In genomic region chr7:132879579-132879978, GRCh38 we compare ENCODE assay signal across 26 cellular contexts.
"Had no signal": no experiment of that assay in that cellular context is flagged by ENCODE, and none has a peak within 500 bp of the region (broad histone marks: within the 10 kb centered on the region; RNA-seq: fewer than 3 reads in every experiment).

No MANE protein-coding gene starts in this region.

- H3K36me3 ChIP-seq: suprapubic skin, thoracic aorta, thyroid gland, transverse colon, uterus, vagina had no signal

- H3K4me1 ChIP-seq: suprapubic skin, testis, thyroid gland, tibial artery, uterus, vagina had no signal

- ATAC-seq: stimulated activated effector memory CD8-positive, alpha-beta T cell treated with anti-CD3 and anti-CD28 coated beads, Interleukin-12 subunit alpha, Interleukin-12 subunit beta, amount 100 ng/mL, for 72 hours; stimulated activated memory B cell treated with anti-CD40 and anti-IgM and Interleukin-4, amounts not matched to agents 10 μg/mL and 1 μg/mL and 100 μg/mL, for 72 hours; stimulated activated naive B cell treated with anti-CD40 and anti-IgM and Interleukin-4, amounts not matched to agents 10 μg/mL and 1 μg/mL and 100 μg/mL, for 72 hours; stimulated activated naive CD8-positive, alpha-beta T cell treated with anti-CD3 and anti-CD28 coated beads, Interleukin-15, amount 100 ng/mL, for 72 hours; stimulated activated naive CD8-positive, alpha-beta T cell treated with anti-CD3 and anti-CD28 coated beads, Interleukin-15, Interleukin-2, amounts not matched to agents 100 U/mL and 50 U/mL, for 24 hours had no signal

- DNase-seq: stimulated activated CD4-positive, alpha-beta T cell treated with anti-CD3 and anti-CD28 coated beads, Interleukin-2, amount 100 ng/mL, for 48 hours; stimulated activated CD4-positive, alpha-beta T cell treated with anti-CD3 and anti-CD28 coated beads, Interleukin-4, amount 100 ng/mL, for 1 hour; stimulated activated CD4-positive, alpha-beta T cell treated with anti-CD3 and anti-CD28 coated beads, Interleukin-4, amount 100 ng/mL, for 24 hours; stimulated activated CD4-positive, alpha-beta T cell treated with anti-CD3 and anti-CD28 coated beads, Interleukin-4, amount 100 ng/mL, for 4 hours; stimulated activated CD8-positive, alpha-beta memory T cell treated with anti-CD3 and anti-CD28 coated beads, Interleukin-4, amount 100 ng/mL, for 48 hours; stimulated activated naive B cell treated with anti-CD40 and anti-IgM and Interleukin-4, amounts not matched to agents 10 μg/mL and 1 μg/mL and 100 μg/mL, for 72 hours; stimulated activated naive CD4-positive, alpha-beta T cell; stimulated activated naive CD4-positive, alpha-beta T cell treated with Interleukin-2 at 50 U/mL for 16 hours; stimulated activated naive CD8-positive, alpha-beta T cell treated with anti-CD3 and anti-CD28 coated beads, Interleukin-15, amount 100 ng/mL, for 72 hours; stimulated activated naive CD8-positive, alpha-beta T cell treated with anti-CD3 and anti-CD28 coated beads, Interleukin-15, Interleukin-2, amounts not matched to agents 100 U/mL and 50 U/mL, for 24 hours; stomach; substantia nigra; testis; thyroid gland; tibial artery; transverse colon; trophoblast cell; upper lobe of left lung; uterus had no signal

- FAIRE-seq: urothelium cell line had no signal

- H3K4me3 ChIP-seq: stomach, suprapubic skin, testis, thoracic aorta, thyroid gland, tibial artery, tibial nerve, transverse colon, upper lobe of left lung, uterus, vagina had no signal

- H3K9me3 ChIP-seq: stomach, suprapubic skin, testis, thoracic aorta, thyroid gland, tibial artery, tibial nerve, transverse colon, upper lobe of left lung, uterus, vagina had no signal

- H3K27ac ChIP-seq: stomach, suprapubic skin, testis, thoracic aorta, thyroid gland, tibial artery, tibial nerve, transverse colon, upper lobe of left lung, uterus, vagina had no signal

- H3K27me3 ChIP-seq: stomach, suprapubic skin, testis, thyroid gland, tibial artery, tibial nerve, transverse colon, upper lobe of left lung, uterus, vagina had no signal
